ENCODE assay signal across 8 cellular contexts in the genomic region with DNA sequence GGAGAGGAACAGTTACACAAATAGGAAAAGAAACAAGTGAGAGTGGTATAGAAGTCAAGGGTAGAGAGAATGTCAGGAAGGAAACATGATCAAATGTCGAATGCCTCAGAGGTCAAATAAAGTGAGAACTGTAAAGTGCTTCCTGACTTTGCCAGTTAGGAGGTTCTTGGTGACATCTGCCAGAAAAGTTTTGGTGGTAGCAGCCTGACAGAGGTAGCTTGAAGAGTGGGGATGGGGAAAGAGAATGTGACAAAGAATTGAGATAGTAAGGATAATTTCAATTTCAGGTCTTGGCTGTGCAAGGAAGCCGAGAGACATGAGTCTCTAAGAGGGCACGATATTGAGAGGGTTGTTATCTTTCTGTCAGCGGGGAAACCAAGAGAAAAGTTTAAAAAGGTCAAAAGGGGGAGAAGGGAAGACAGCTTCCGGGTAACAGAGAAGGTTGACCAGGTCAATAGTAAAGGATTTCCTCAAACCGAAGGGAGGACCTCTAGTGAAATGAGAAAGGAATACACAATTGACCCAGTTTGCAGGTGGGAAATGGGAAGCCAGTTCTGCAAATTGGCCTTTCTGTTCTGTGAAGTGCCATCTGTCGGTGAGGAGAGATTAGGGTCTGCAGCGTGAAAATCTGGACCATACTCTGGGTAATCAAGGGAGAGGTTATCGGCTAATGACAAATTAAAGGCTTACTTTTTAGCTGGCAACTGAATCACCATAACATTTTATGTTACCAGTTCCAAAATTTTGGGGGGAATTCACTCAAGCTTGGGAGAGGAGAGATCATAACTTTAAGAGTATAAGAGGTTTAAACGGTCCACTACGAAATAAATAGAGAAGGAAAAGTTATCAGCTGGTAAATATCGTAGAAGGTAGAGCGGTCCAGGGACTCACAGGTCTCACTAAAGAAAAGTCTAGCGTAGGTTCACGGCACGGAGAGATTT. TPM values are rescaled to one million over a fixed set of nuclear protein-coding genes. Genes with fewer than 3 reads are reported as not detected.
DNase-seq lines count a peak whose midpoint lies in the region; ATAC-seq and TF ChIP-seq lines count a peak whose summit lies in the region.

No MANE protein-coding gene starts in this region.

- no peak for TF ChIP-seq POLR2A in uterus (IDR thresholded peaks at IDR 0.05)

- peak; percentile 48 to 55 (median 54) for TF ChIP-seq CTCF in uterus (IDR thresholded peaks at IDR 0.05)

- peak; percentile 23 to 76 for DNase-seq in NCI-H2081 (lab: John Stamatoyannopoulos, UW)
- no peak for DNase-seq in NCI-H2081 treated with DMSO at 0.1 percent for 48 hours (lab: John Stamatoyannopoulos, UW)
- peak; percentile 69 for DNase-seq in SHP77 treated with DMSO at 0.1 percent for 48 hours (lab: John Stamatoyannopoulos, UW)
- peak; percentile 70 for DNase-seq in dermis blood vessel endothelial cell
- DNase-seq in uterus: no peak

- intact Hi-C loops in uterus (cut with DNase I; ENCODE audit: low total_unique reads): no loop called here

- no peaks in the 10 kb centered on the region for H3K9me3 ChIP-seq in KOPT-K1 (ENCODE audit: insufficient read depth, low read length, poor library complexity, severe bottlenecking)
- H3K9me3 ChIP-seq in mesodermal cell (ENCODE audit: control insufficient read depth, low read length): no peaks in the 10 kb centered on the region
- H3K9me3 ChIP-seq in uterus: no peaks in the 10 kb centered on the region

- H3K36me3 ChIP-seq in KOPT-K1 (ENCODE audit: insufficient read depth, low read length) (peaks cover 8% of the 10 kb centered on the region), mesodermal cell (ENCODE audit: control insufficient read depth, insufficient read depth, low read length) (peaks cover 4% of the 10 kb centered on the region), uterus (no peaks in the 10 kb centered on the region)

- H3K27ac ChIP-seq in KOPT-K1 (ENCODE audit: low read depth, low read length, poor library complexity, severe bottlenecking): peak overlapping the region; percentile 99
- peak overlapping the region; percentile 100 for H3K27ac ChIP-seq in mesodermal cell (ENCODE audit: low read depth, low read length, severe bottlenecking)
- H3K27ac ChIP-seq in uterus: peak overlapping the region; percentile 98 to 100

- H3K4me1 ChIP-seq in mesodermal cell (ENCODE audit: control insufficient read depth, insufficient read depth, low read length, poor library complexity, severe bottlenecking) (peaks cover 6% of the 10 kb centered on the region), uterus (peaks cover 0 to 5% of the 10 kb centered on the region in 2 donors)

- H3K27me3 ChIP-seq in uterus: no peaks in the 10 kb centered on the region

- peak overlapping the region; percentile 96 for H3K4me3 ChIP-seq in mesodermal cell (ENCODE audit: extremely low read depth, insufficient read depth, low read length, poor library complexity, severe bottlenecking)
- H3K4me3 ChIP-seq in uterus: peak overlapping the region; percentile 84 to 87

- ATAC-seq in HG03039 (IDR thresholded peaks at IDR 0.05; ENCODE audit: unreplicated experiment): no peak

- WGBS in mesodermal cell (ENCODE audit: insufficient coverage in 2 of 2), 2 experiments: 10% methylated on average over 14 of the region's 16 CpGs

RNA-seq across cellular contexts. Expression of a gene that starts 1.0 kb away (rescaled TPM):
- total RNA-seq in dermis blood vessel endothelial cell (60.2 and 86.7 TPM in 2 replicates), uterus (100 to 1,000 TPM in 2 of 4 donors, 10 to 100 TPM in 2; 42.5 to 202 (median 120) TPM)
- 136 TPM for polyA plus RNA-seq in mesodermal cell (2013, experiment 1 of 2)
- polyA plus RNA-seq in mesodermal cell (2013, experiment 2 of 2): 136 TPM

RNA-seq across cellular contexts. Expression of a gene that starts 14.5 kb away (rescaled TPM):
- total RNA-seq in dermis blood vessel endothelial cell (1.2 and 1.7 TPM in 2 replicates), uterus (100 to 1,000 TPM in 1 of 4 donors, 10 to 100 TPM in 2, 1 to 10 TPM in 1; 6.6 to 134 (median 51.7) TPM)
- polyA plus RNA-seq in mesodermal cell (2013, experiment 1 of 2): 3.6 TPM
- 3.3 TPM for polyA plus RNA-seq in mesodermal cell (2013, experiment 2 of 2)

RNA-seq across cellular contexts. Expression of a gene that starts 26.6 kb away (rescaled TPM):
- total RNA-seq in dermis blood vessel endothelial cell (1.0 and 2.9 TPM in 2 replicates), uterus (10 to 100 TPM; 16.9 to 29.4 (median 22.4) TPM)
- polyA plus RNA-seq in mesodermal cell (2013, experiment 1 of 2): not detected
- not detected for polyA plus RNA-seq in mesodermal cell (2013, experiment 2 of 2)

RNA-seq across cellular contexts. Expression of a gene that starts 42.0 kb away (rescaled TPM):
- not detected in 2 replicates for total RNA-seq in dermis blood vessel endothelial cell
- polyA plus RNA-seq in mesodermal cell (2013, experiment 1 of 2): 0.63 TPM
- polyA plus RNA-seq in mesodermal cell (2013, experiment 2 of 2): 0.71 TPM
- 10 to 100 TPM in 3 of 4 donors, 1 to 10 TPM in 1; 8.2 to 34.1 (median 18.4) TPM for total RNA-seq in uterus

Comparison
In these comparisons a context has a peak if more than half of its experiments do, and no peak if none do; other contexts are left out.
1. DNase-seq: peak in NCI-H2081 (2 of 2), SHP77 treated with DMSO at 0.1 percent for 48 hours (single experiment) and dermis blood vessel endothelial cell (single experiment); none in NCI-H2081 treated with DMSO at 0.1 percent for 48 hours (single experiment) and uterus (0 of 2).
2. Peak in every context shown above with its lines, with median percentiles within 50 percentile points of each other: H3K27ac ChIP-seq.